21 cellular contexts compared by ENCODE assay signal in the genomic region with DNA sequence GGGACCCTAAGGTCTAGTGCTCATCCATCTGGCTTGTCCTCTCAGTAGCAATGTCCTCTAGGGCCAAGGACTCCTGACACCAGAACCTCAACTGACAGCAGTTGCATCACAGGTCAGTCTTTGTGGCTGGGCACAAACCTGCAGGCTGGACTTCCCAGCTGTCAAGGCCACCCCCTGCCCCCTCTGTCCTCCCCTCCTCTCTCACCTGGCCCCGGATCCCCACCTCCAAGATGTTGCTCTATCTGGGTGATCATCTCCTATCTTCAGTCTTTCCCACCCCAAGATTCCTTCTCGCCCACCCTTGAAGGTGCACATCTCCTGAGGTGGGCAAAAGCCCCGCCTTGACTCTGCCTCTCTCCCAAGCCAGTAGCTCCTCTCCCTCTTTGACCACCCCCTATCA.
DNase-seq lines count a peak whose midpoint lies in the region; ATAC-seq, FAIRE-seq and TF ChIP-seq lines count a peak whose summit lies in the region.
"Had no signal": no experiment of that assay in that cellular context is flagged by ENCODE, and none has a peak within 500 bp of the region (broad histone marks: within the 10 kb centered on the region; RNA-seq: fewer than 3 reads in every experiment).

No MANE protein-coding gene starts in this region.

- H3K27ac ChIP-seq in neuronal stem cell (replicated peaks; ENCODE audit: low read length) (no peak overlapping the region), suprapubic skin (no peak overlapping the region), tibial nerve (no peak overlapping the region)
- H3K27ac ChIP-seq: 22Rv1; A549; BLaER1 treated with 17β-estradiol and CSF1 and Interleukin-3, amounts not matched to agents 10 nM and 100 nM; C4-2B had no signal

- DNase-seq in HTR-8/SVneo (ENCODE audit: insufficient read length, low spot score) (no peak), neuronal stem cell (ENCODE audit: low spot score) (no peak), suprapubic skin (ENCODE audit: low spot score in 2 of 2) (no peak), tibial nerve (ENCODE audit: low spot score in 2 of 2) (no peak)
- DNase-seq: AML-193; Caco-2; Calu3; CD4-positive, alpha-beta T cell; CD8-positive, alpha-beta T cell; DMS79 treated with DMSO at 0.1 percent for 48 hours; GF-D8 had no signal

- FAIRE-seq in HTR-8/SVneo (lab: Jason Lieb, UNC), result peak; percentile 59
- FAIRE-seq: A549, D721Med, G401.6, GM12891, GM19239 had no signal

- no peaks in the 10 kb centered on the region for H3K36me3 Mint-ChIP-seq in stimulated activated memory B cell treated with anti-CD40 and anti-IgM and Interleukin-4, amounts not matched to agents 10 μg/mL and 1 μg/mL and 100 μg/mL, for 72 hours
- H3K36me3 Mint-ChIP-seq: CD8-positive, alpha-beta T cell had no signal

- no peak overlapping the region for H4K8ac ChIP-seq in neuronal stem cell (ENCODE audit: low read depth, low read length)

- no peak overlapping the region for H3K23ac ChIP-seq in neuronal stem cell (ENCODE audit: low read depth, low read length, poor library complexity)

- no peak overlapping the region for H3K14ac ChIP-seq in neuronal stem cell (ENCODE audit: low read length)

- H2BK120ac ChIP-seq in neuronal stem cell (ENCODE audit: low read depth, low read length), result no peak overlapping the region

- no peak overlapping the region for H2BK15ac ChIP-seq in neuronal stem cell (ENCODE audit: low read length)

- H3K9me3 ChIP-seq in neuronal stem cell (replicated peaks in 1 of 2; ENCODE audit: control insufficient read depth in 2 of 2, insufficient read depth in 1 of 2, low read depth in 1 of 2, low read length in 2 of 2), result no peaks in the 10 kb centered on the region
- no peaks in the 10 kb centered on the region for H3K9me3 ChIP-seq in suprapubic skin
- H3K9me3 ChIP-seq in tibial nerve, result peaks cover 0 to 9% (median 0%) of the 10 kb centered on the region in 4 donors
- H3K9me3 ChIP-seq: A549; BLaER1 treated with 17β-estradiol and CSF1 and Interleukin-3, amounts not matched to agents 10 nM and 100 nM had no signal

- TF ChIP-seq EP300 in suprapubic skin (IDR thresholded peaks at IDR 0.05) (no peak), tibial nerve (IDR thresholded peaks at IDR 0.05) (no peak)

- H3K79me1 ChIP-seq in neuronal stem cell (ENCODE audit: low read depth, low read length), result no peaks in the 10 kb centered on the region

- H3K36me3 ChIP-seq in neuronal stem cell (replicated peaks in 1 of 2; ENCODE audit: control insufficient read depth in 2 of 2, insufficient read depth in 2 of 2, low read length in 2 of 2) (no peaks in the 10 kb centered on the region), suprapubic skin (no peaks in the 10 kb centered on the region), tibial nerve (no peaks in the 10 kb centered on the region)
- H3K36me3 ChIP-seq: BLaER1 treated with 17β-estradiol and CSF1 and Interleukin-3, amounts not matched to agents 10 nM and 100 nM had no signal

- no peak overlapping the region for H2AK5ac ChIP-seq in neuronal stem cell (ENCODE audit: low read depth, low read length)

- H3K4me3 Mint-ChIP-seq in stimulated activated memory B cell treated with anti-CD40 and anti-IgM and Interleukin-4, amounts not matched to agents 10 μg/mL and 1 μg/mL and 100 μg/mL, for 72 hours, result no peak overlapping the region
- H3K4me3 Mint-ChIP-seq: B cell; CD4-positive, alpha-beta T cell; CD8-positive, alpha-beta T cell had no signal

- no peaks in the 10 kb centered on the region for H3K9me3 Mint-ChIP-seq in stimulated activated memory B cell treated with anti-CD40 and anti-IgM and Interleukin-4, amounts not matched to agents 10 μg/mL and 1 μg/mL and 100 μg/mL, for 72 hours
- H3K9me3 Mint-ChIP-seq: CD4-positive, alpha-beta T cell; CD8-positive, alpha-beta T cell had no signal

- H2AFZ ChIP-seq in neuronal stem cell (ENCODE audit: low read length), result no peak overlapping the region

- no peak overlapping the region for H3K4ac ChIP-seq in neuronal stem cell (ENCODE audit: low read length)

- no peak overlapping the region for H3K4me3 ChIP-seq in neuronal stem cell (ENCODE audit: low read length in 2 of 2)
- H3K4me3 ChIP-seq in suprapubic skin, result no peak overlapping the region
- H3K4me3 ChIP-seq in tibial nerve, result no peak overlapping the region
- H3K4me3 ChIP-seq: A549; BLaER1 treated with 17β-estradiol and CSF1 and Interleukin-3, amounts not matched to agents 10 nM and 100 nM had no signal

- H3K4me1 Mint-ChIP-seq in stimulated activated memory B cell treated with anti-CD40 and anti-IgM and Interleukin-4, amounts not matched to agents 10 μg/mL and 1 μg/mL and 100 μg/mL, for 72 hours, result no peaks in the 10 kb centered on the region
- H3K4me1 Mint-ChIP-seq: B cell had no signal

- no CpG with 5 or more reads among the region's 3 CpGs for WGBS in neuronal stem cell (ENCODE audit: extremely low coverage in 2 of 2, insufficient read length in 2 of 2, insufficient replicate concordance in 1 of 2), 2 donors
- WGBS in suprapubic skin, result 93% methylated on average over 3 of the region's 3 CpGs
- WGBS in tibial nerve, 2 donors, result 71 to 91% methylated on average over 3 of the region's 3 CpGs

- H4K91ac ChIP-seq in neuronal stem cell (ENCODE audit: low read depth, low read length, poor library complexity), result no peak overlapping the region

- no peak overlapping the region for H3K9ac ChIP-seq in neuronal stem cell (ENCODE audit: low read depth, low read length, poor library complexity)
- H3K9ac ChIP-seq: BLaER1 treated with 17β-estradiol and CSF1 and Interleukin-3, amounts not matched to agents 10 nM and 100 nM had no signal

- H2BK5ac ChIP-seq in neuronal stem cell (ENCODE audit: low read length), result no peak overlapping the region

- H2BK12ac ChIP-seq in neuronal stem cell (ENCODE audit: low read length), result no peak overlapping the region

- peaks cover 9% of the 10 kb centered on the region for H3K27me3 Mint-ChIP-seq in stimulated activated memory B cell treated with anti-CD40 and anti-IgM and Interleukin-4, amounts not matched to agents 10 μg/mL and 1 μg/mL and 100 μg/mL, for 72 hours

- no peaks in the 10 kb centered on the region for H3K4me1 ChIP-seq in neuronal stem cell (ENCODE audit: control insufficient read depth in 2 of 2, insufficient read depth in 1 of 2, low read depth in 1 of 2, low read length in 2 of 2)
- no peaks in the 10 kb centered on the region for H3K4me1 ChIP-seq in suprapubic skin
- H3K4me1 ChIP-seq in tibial nerve, result no peaks in the 10 kb centered on the region
- H3K4me1 ChIP-seq: A549; BLaER1 treated with 17β-estradiol and CSF1 and Interleukin-3, amounts not matched to agents 10 nM and 100 nM; Caco-2 had no signal

- H3K4me2 ChIP-seq in neuronal stem cell (ENCODE audit: insufficient read depth, low read length, poor library complexity, severe bottlenecking), result no peak overlapping the region
- H3K4me2 ChIP-seq: A549; BLaER1 treated with 17β-estradiol and CSF1 and Interleukin-3, amounts not matched to agents 10 nM and 100 nM had no signal

- no peaks in the 10 kb centered on the region for H3K27me3 ChIP-seq in neuronal stem cell (ENCODE audit: control insufficient read depth in 3 of 3, insufficient read depth in 3 of 3, low read depth in 1 of 3, low read length in 3 of 3)
- H3K27me3 ChIP-seq in suprapubic skin, result peaks cover 4% of the 10 kb centered on the region
- H3K27me3 ChIP-seq in tibial nerve, result no peaks in the 10 kb centered on the region
- H3K27me3 ChIP-seq: BLaER1 treated with 17β-estradiol and CSF1 and Interleukin-3, amounts not matched to agents 10 nM and 100 nM had no signal

- no peak overlapping the region for H3K27ac Mint-ChIP-seq in stimulated activated memory B cell treated with anti-CD40 and anti-IgM and Interleukin-4, amounts not matched to agents 10 μg/mL and 1 μg/mL and 100 μg/mL, for 72 hours
- H3K27ac Mint-ChIP-seq: B cell; CD4-positive, alpha-beta T cell; CD8-positive, alpha-beta T cell had no signal

- TF ChIP-seq POLR2A in suprapubic skin (IDR thresholded peaks at IDR 0.05) (no peak), tibial nerve (IDR thresholded peaks at IDR 0.05) (no peak)

- peak; percentile 20 for ATAC-seq in stimulated activated memory B cell treated with anti-CD40 and anti-IgM and Interleukin-4, amounts not matched to agents 10 μg/mL and 1 μg/mL and 100 μg/mL, for 72 hours
- ATAC-seq: A549; CD8-positive, alpha-beta T cell had no signal

- peak overlapping the region; percentile 53 for H3K18ac ChIP-seq in neuronal stem cell (ENCODE audit: low read length)

- TF ChIP-seq CTCF in suprapubic skin (IDR thresholded peaks at IDR 0.05) (no peak), tibial nerve (IDR thresholded peaks at IDR 0.05) (no peak)
